23 cellular contexts compared by ENCODE assay signal in the genomic region with DNA sequence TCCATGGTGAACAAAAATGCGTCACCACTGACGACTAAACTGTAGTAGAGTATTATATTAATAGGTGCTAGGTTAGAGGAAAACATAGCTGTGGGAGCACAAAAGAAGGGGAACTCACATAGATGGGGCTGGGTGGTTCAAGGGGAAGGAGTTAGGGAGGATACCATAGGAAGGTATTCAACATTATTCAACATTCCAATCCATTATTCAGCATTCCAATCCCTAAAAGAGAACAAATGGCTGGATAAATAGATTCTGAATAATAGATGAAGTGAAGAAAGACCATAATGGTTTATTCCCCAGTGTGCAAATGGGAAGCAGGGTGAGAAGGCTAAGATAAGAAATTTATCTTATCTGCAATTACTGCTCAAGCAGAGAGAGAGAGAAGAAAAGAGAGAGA.
"Had no signal": no experiment of that assay in that cellular context is flagged by ENCODE, and none has a peak within 500 bp of the region (broad histone marks: within the 10 kb centered on the region; RNA-seq: fewer than 3 reads in every experiment).

No MANE protein-coding gene starts in this region.

- H3K27me3 Mint-ChIP-seq: naive B cell; stimulated activated naive B cell treated with anti-CD40 and anti-IgM and Interleukin-4, amounts not matched to agents 10 μg/mL and 1 μg/mL and 100 μg/mL, for 72 hours; stimulated activated naive CD8-positive, alpha-beta T cell treated with anti-CD3 and anti-CD28 coated beads, Interleukin-15, amount 100 ng/mL, for 72 hours had no signal

- H3K4me3 Mint-ChIP-seq: naive B cell; nephron; stimulated activated naive B cell treated with anti-CD40 and anti-IgM and Interleukin-4, amounts not matched to agents 10 μg/mL and 1 μg/mL and 100 μg/mL, for 72 hours; stimulated activated naive CD8-positive, alpha-beta T cell treated with anti-CD3 and anti-CD28 coated beads, Interleukin-15, amount 100 ng/mL, for 72 hours had no signal

- H3K4me1 ChIP-seq: colonic mucosa, heart right ventricle, testis, tibial nerve, upper lobe of right lung, vagina had no signal

- H3K4me1 Mint-ChIP-seq: naive B cell; nephron; stimulated activated naive B cell treated with anti-CD40 and anti-IgM and Interleukin-4, amounts not matched to agents 10 μg/mL and 1 μg/mL and 100 μg/mL, for 72 hours; stimulated activated naive CD8-positive, alpha-beta T cell treated with anti-CD3 and anti-CD28 coated beads, Interleukin-15, amount 100 ng/mL, for 72 hours had no signal

- H3K27ac ChIP-seq: colonic mucosa, heart right ventricle, neutrophil, skin epidermis, testis, tibial nerve, upper lobe of right lung, vagina had no signal

- H3K9me3 Mint-ChIP-seq: naive B cell; nephron; stimulated activated naive B cell treated with anti-CD40 and anti-IgM and Interleukin-4, amounts not matched to agents 10 μg/mL and 1 μg/mL and 100 μg/mL, for 72 hours had no signal

- ATAC-seq: esophagus mucosa; heart right ventricle; left colon; left ventricle myocardium superior; sciatic nerve; stimulated activated naive B cell treated with anti-CD40 and anti-IgM and Interleukin-4, amounts not matched to agents 10 μg/mL and 1 μg/mL and 100 μg/mL, for 72 hours; stimulated activated naive CD8-positive, alpha-beta T cell treated with anti-CD3 and anti-CD28 coated beads, Interleukin-15, amount 100 ng/mL, for 72 hours; upper lobe of right lung had no signal

- H3K4me3 ChIP-seq: colonic mucosa, heart right ventricle, lung, skin epidermis, testis, tibial nerve, upper lobe of right lung, vagina had no signal

- DNase-seq: colonic mucosa; effector CD4-positive, alpha-beta T cell; heart right ventricle; hypothalamus; left colon; left ventricle myocardium superior; mesenchymal stem cell; naive B cell; posterior cingulate gyrus; stimulated activated CD4-positive, alpha-beta T cell treated with anti-CD3 and anti-CD28 coated beads, Interleukin-2, amount 100 ng/mL, for 24 hours; stimulated activated CD4-positive, alpha-beta T cell treated with anti-CD3 and anti-CD28 coated beads, Interleukin-4, amount 100 ng/mL, for 4 hours; stimulated activated naive B cell treated with anti-CD40 and anti-IgM and Interleukin-4, amounts not matched to agents 10 μg/mL and 1 μg/mL and 100 μg/mL, for 72 hours; stimulated activated naive CD8-positive, alpha-beta T cell treated with anti-CD3 and anti-CD28 coated beads, Interleukin-15, amount 100 ng/mL, for 72 hours; testis; upper lobe of right lung had no signal

- H3K27ac Mint-ChIP-seq: naive B cell; nephron; stimulated activated naive B cell treated with anti-CD40 and anti-IgM and Interleukin-4, amounts not matched to agents 10 μg/mL and 1 μg/mL and 100 μg/mL, for 72 hours; stimulated activated naive CD8-positive, alpha-beta T cell treated with anti-CD3 and anti-CD28 coated beads, Interleukin-15, amount 100 ng/mL, for 72 hours had no signal

- H3K27me3 ChIP-seq: colonic mucosa, heart right ventricle, neutrophil, testis, tibial nerve, upper lobe of right lung, vagina had no signal

- H3K9me3 ChIP-seq: colonic mucosa, heart right ventricle, neutrophil, testis, tibial nerve, upper lobe of right lung, vagina had no signal

- H3K36me3 ChIP-seq: colonic mucosa, neutrophil had no signal
